In the genomic region with DNA sequence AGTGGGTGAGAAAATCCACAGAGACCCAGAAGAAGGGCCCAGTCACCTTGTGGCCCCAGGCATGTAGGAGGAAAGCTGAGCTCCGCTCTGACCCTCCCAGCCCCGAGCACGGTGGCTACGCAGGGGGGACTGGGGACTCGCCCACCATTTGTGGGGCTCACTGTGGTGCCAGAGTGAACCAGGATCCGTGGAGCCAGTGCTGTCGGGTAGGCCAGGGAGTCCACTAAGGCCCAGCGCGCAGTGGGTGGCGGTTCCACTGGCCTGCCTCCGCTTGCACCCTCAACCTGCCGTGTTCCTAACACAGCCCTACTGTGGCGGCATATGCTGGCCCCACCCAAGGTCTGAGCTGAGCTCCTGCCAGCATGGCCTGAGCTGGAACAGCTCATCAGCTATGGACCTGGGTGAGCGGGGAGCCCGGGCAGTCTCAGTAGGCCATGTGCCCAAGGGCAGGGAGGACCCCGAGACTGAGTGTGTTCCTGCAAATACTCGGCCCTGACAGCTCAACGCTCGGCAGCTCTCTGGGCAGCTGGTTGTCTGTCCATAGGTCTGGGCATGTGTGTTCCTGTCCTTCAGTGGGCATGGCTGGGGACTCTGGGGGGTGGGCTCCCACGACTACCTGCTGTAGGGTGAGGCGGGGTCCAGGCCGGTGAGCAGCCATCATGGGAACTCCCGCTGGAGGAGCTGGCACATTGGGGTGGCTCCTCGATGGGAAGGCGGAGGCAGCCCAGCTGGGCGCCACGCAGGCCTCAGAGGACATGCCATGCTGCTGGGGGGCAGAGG, we compare ENCODE assay signal across 33 cellular contexts.
"Had no signal": no experiment of that assay in that cellular context is flagged by ENCODE, and none has a peak within 500 bp of the region (broad histone marks: within the 10 kb centered on the region; RNA-seq: fewer than 3 reads in every experiment).

No MANE protein-coding gene starts in this region.

- DNase-seq: activated CD4-positive, alpha-beta T cell treated with anti-CD3 and anti-CD28 coated beads, Interleukin-2, amount 10 ng/mL, durations not matched to agents 24 days and 14 days; activated CD4-positive, alpha-beta T cell treated with anti-CD3 and anti-CD28 coated beads, Interleukin-2, amount 50 U/mL, for 4 hours; activated CD4-positive, CD25-positive, alpha-beta regulatory T cell; activated CD8-positive, alpha-beta T cell treated with anti-CD3 and anti-CD28 coated beads for 36 hours; activated effector memory CD4-positive, alpha-beta T cell treated with anti-CD3 and anti-CD28 coated beads, Interleukin-2, amount 50 U/mL, for 16 hours; activated naive CD4-positive, alpha-beta T cell; activated naive CD4-positive, alpha-beta T cell treated with anti-CD3 and anti-CD28 coated beads, Interleukin-2, amount 50 U/mL, for 16 hours; activated naive CD8-positive, alpha-beta T cell treated with anti-CD3 and anti-CD28 coated beads for 36 hours; activated T-cell treated with anti-CD3 and anti-CD28 coated beads, Interleukin-2, amount 50 U/mL, for 1 hour; activated T-cell treated with anti-CD3 and anti-CD28 coated beads, Interleukin-2, amount 50 U/mL, for 72 hours; amniotic stem cell; brain microvascular endothelial cell; Kasumi-1; KG1; MG63; NCI-H1048; NCI-H1105 treated with DMSO at 0.1 percent for 48 hours; NCI-H1436; NCI-H1694; NCI-H1930; NCI-H2081 treated with DMSO at 0.1 percent for 48 hours; NCI-H345; NCI-H524 treated with DMSO at 0.1 percent for 48 hours; SIG-M5; SW 1271; T-helper 1 cell; T-helper 2 cell; T-helper 9 cell had no signal

- H3K4me3 ChIP-seq: cardiac muscle cell, MG63 had no signal

- H3K27me3 ChIP-seq: brain microvascular endothelial cell, cardiac muscle cell, MG63 had no signal

- ATAC-seq: activated CD8-positive, alpha-beta T cell treated with anti-CD3 and anti-CD28 coated beads for 36 hours; activated T-cell treated with anti-CD3 and anti-CD28 coated beads, Interleukin-2, amount 50 U/mL, for 72 hours; activated T-helper 17 cell treated with anti-CD3 and anti-CD28 coated beads, Interleukin-2, amount 50 U/mL, for 72 hours; Panc1; SK-N-SH treated with all-trans-retinoic acid at 6 μM for 48 hours had no signal

- H3K27ac ChIP-seq: brain microvascular endothelial cell, cardiac muscle cell, VCaP had no signal

- H3K9me3 ChIP-seq: MG63 had no signal

- H3K36me3 ChIP-seq: brain microvascular endothelial cell, cardiac muscle cell, MG63 had no signal
